In genomic region chr7:77757589-77757988, GRCh38 we compare ENCODE assay signal across 10 cellular contexts. TPM values are rescaled to one million over a fixed set of nuclear protein-coding genes. Genes with fewer than 3 reads are reported as not detected.
DNase-seq lines count a peak whose midpoint lies in the region; ATAC-seq and TF ChIP-seq lines count a peak whose summit lies in the region.
"Had no signal": no experiment of that assay in that cellular context is flagged by ENCODE, and none has a peak within 500 bp of the region (broad histone marks: within the 10 kb centered on the region; RNA-seq: fewer than 3 reads in every experiment).

No MANE protein-coding gene starts in this region.

- ATAC-seq in HG02938 (IDR thresholded peaks at IDR 0.05; ENCODE audit: unreplicated experiment) (peak; percentile 84), activated B cell treated with CpG ODN at 0.5 μM for 24 hours (ENCODE audit: low read depth) (peak; percentile 71)
- ATAC-seq: left lung had no signal

- peaks cover 40% of the 10 kb centered on the region for H3K4me1 Mint-ChIP-seq in activated B cell treated with CpG ODN at 0.5 μM for 24 hours

- H3K4me3 Mint-ChIP-seq in activated B cell treated with CpG ODN at 0.5 μM for 24 hours, result no peak overlapping the region

- peak overlapping the region; percentile 47 for H3K27ac Mint-ChIP-seq in activated B cell treated with CpG ODN at 0.5 μM for 24 hours

- H3K27me3 Mint-ChIP-seq in activated B cell treated with CpG ODN at 0.5 μM for 24 hours, result no peaks in the 10 kb centered on the region

- peaks cover 18% of the 10 kb centered on the region for H3K36me3 Mint-ChIP-seq in activated B cell treated with CpG ODN at 0.5 μM for 24 hours (ENCODE audit: low read depth)

- intact Hi-C loops in activated B cell treated with CpG ODN at 0.5 μM for 24 hours (cut with micrococcal nuclease) (loop anchor here (5.0 to 10.0 kb wide), 2 partner anchors 220 to 393 kb away; partner anchors contain the start of gene PTPN12), cardiac septum (cut with DNase I) (loop anchor here (5.0 to 10.0 kb wide), 2 partner anchors 100 to 313 kb away; no protein-coding TSS in a partner anchor)

- peak; percentile 41 for DNase-seq in GM10248 (ENCODE audit: extremely low spot score)
- DNase-seq in GM19240 (ENCODE audit: insufficient read length, low spot score), result peak; percentile 1
- no peak for DNase-seq in activated B cell treated with CpG ODN at 0.5 μM for 24 hours
- DNase-seq in epidermal melanocyte (ENCODE audit: insufficient read length, low spot score), result no peak
- no peak for DNase-seq in NCI-H1105 (lab: John Stamatoyannopoulos, UW)
- no peak for DNase-seq in cardiac septum (ENCODE audit: low spot score)
- DNase-seq in NCI-H2081 (lab: John Stamatoyannopoulos, UW), result no peak
- DNase-seq: DND-41, left lung had no signal

- TF ChIP-seq CTCF in GM10248 (IDR thresholded peaks at IDR 0.05; ENCODE audit: control extremely low read depth, extremely low read depth, low read depth, missing control alignments) (no peak), activated B cell treated with CpG ODN at 0.5 μM for 24 hours (IDR thresholded peaks at IDR 0.05) (no peak)

- POLR2A ChIA-PET in GM10248 (lab: Yijun Ruan, JAX) (no interaction called here), activated B cell treated with CpG ODN at 0.5 μM for 24 hours (lab: Charles Lee) (interaction anchor here (0.6 to 1.8 kb wide), 2 partner anchors 61 to 332 kb away, joined by 3 to 14 read pairs; partner anchors contain the start of gene RSBN1L)

- H3K9me3 Mint-ChIP-seq in activated B cell treated with CpG ODN at 0.5 μM for 24 hours, result no peaks in the 10 kb centered on the region

- CTCF ChIA-PET in GM10248 (lab: Yijun Ruan, JAX) (interaction anchor here (0.7 to 3.5 kb wide), 12 partner anchors 10 to 206 kb away, joined by 3 to 31 read pairs (median 3); no protein-coding TSS in a partner anchor), activated B cell treated with CpG ODN at 0.5 μM for 24 hours (lab: Charles Lee) (interaction anchor here (0.6 to 4.0 kb wide), 5 partner anchors 60 to 263 kb away, joined by 3 to 40 read pairs (median 4); no protein-coding TSS in a partner anchor)

RNA-seq across cellular contexts. Expression of gene TMEM60, which starts 40.6 kb away (rescaled TPM):
- total RNA-seq in activated B cell treated with CpG ODN at 0.5 μM for 24 hours (15.3 and 16.3 TPM in 2 replicates), cardiac septum (6.4 TPM)

RNA-seq across cellular contexts. Expression of gene PHTF2, which starts 41.0 kb away (rescaled TPM):
- total RNA-seq in activated B cell treated with CpG ODN at 0.5 μM for 24 hours (31.4 and 38.9 TPM in 2 replicates), cardiac septum (12.5 TPM)

Comparison
In these comparisons a context has a peak if more than half of its experiments do, and no peak if none do; other contexts are left out.
1. DNase-seq: peak in GM10248 (single experiment) and GM19240 (single experiment); none in activated B cell treated with CpG ODN at 0.5 μM for 24 hours (single experiment), epidermal melanocyte (single experiment), NCI-H1105 (single experiment), cardiac septum (single experiment) and NCI-H2081 (0 of 2).